ENCODE assay signal across 7 cellular contexts in genomic region chr20:59955131-59955796, GRCh38. TPM values are rescaled to one million over a fixed set of nuclear protein-coding genes. Genes with fewer than 3 reads are reported as not detected.
DNase-seq lines count a peak whose midpoint lies in the region; ATAC-seq and TF ChIP-seq lines count a peak whose summit lies in the region.

No MANE protein-coding gene starts in this region.

- H3K27me3 Mint-ChIP-seq in activated T-helper 17 cell treated with anti-CD3 and anti-CD28 coated beads, Interleukin-2, amount 50 U/mL, for 72 hours = no peaks in the 10 kb centered on the region

- peaks cover 23% of the 10 kb centered on the region for H3K36me3 ChIP-seq in neutrophil

- no peaks in the 10 kb centered on the region for H3K9me3 Mint-ChIP-seq in activated T-helper 17 cell treated with anti-CD3 and anti-CD28 coated beads, Interleukin-2, amount 50 U/mL, for 72 hours

- H3K27me3 ChIP-seq in neutrophil = no peaks in the 10 kb centered on the region

- H3K9me3 ChIP-seq in neutrophil = no peaks in the 10 kb centered on the region

- ATAC-seq in GM18517 (IDR thresholded peaks at IDR 0.05; ENCODE audit: unreplicated experiment) (no peak), HG03469 (IDR thresholded peaks at IDR 0.05; ENCODE audit: unreplicated experiment) (no peak)
- no peak for ATAC-seq in activated T-helper 17 cell treated with anti-CD3 and anti-CD28 coated beads, Interleukin-2, amount 50 U/mL, for 72 hours (replicated peaks)

- no peak overlapping the region for H3K4me3 Mint-ChIP-seq in activated T-helper 17 cell treated with anti-CD3 and anti-CD28 coated beads, Interleukin-2, amount 50 U/mL, for 72 hours

- peaks cover 5% of the 10 kb centered on the region for H3K36me3 Mint-ChIP-seq in activated T-helper 17 cell treated with anti-CD3 and anti-CD28 coated beads, Interleukin-2, amount 50 U/mL, for 72 hours (ENCODE audit: low read depth)

- H3K4me1 Mint-ChIP-seq in activated T-helper 17 cell treated with anti-CD3 and anti-CD28 coated beads, Interleukin-2, amount 50 U/mL, for 72 hours = no peaks in the 10 kb centered on the region

- DNase-seq in NCI-H146 treated with DMSO at 0.1 percent for 48 hours (lab: John Stamatoyannopoulos, UW; ENCODE audit: unreplicated experiment) = peak; percentile 27
- DNase-seq in astrocyte of the spinal cord (ENCODE audit: low read depth, low spot score) = no peak

- no peaks in the 10 kb centered on the region for H3K4me1 ChIP-seq in neutrophil (ENCODE audit: control insufficient read depth in 1 of 2, insufficient read depth in 1 of 2, low read depth in 1 of 2, low read length in 1 of 2)

- TF ChIP-seq CTCF in GM12875 (IDR thresholded peaks at IDR 0.05; ENCODE audit: borderline replicate concordance, insufficient read depth, low read depth, low read length) = peak; percentile 13; the same call in 1 of the 2 replicates
- peak; percentile 30 for TF ChIP-seq CTCF in astrocyte of the spinal cord (IDR thresholded peaks at IDR 0.05; ENCODE audit: low read depth, low read length)
- TF ChIP-seq CTCF in neutrophil (IDR thresholded peaks at IDR 0.05) = no peak

- peak overlapping the region; percentile 12 for H3K27ac ChIP-seq in neutrophil

- in situ Hi-C loops in astrocyte of the spinal cord (cut with HindIII; ENCODE audit: low sequenced_read_pairs) = no loop called here

- H3K27ac Mint-ChIP-seq in activated T-helper 17 cell treated with anti-CD3 and anti-CD28 coated beads, Interleukin-2, amount 50 U/mL, for 72 hours = no peak overlapping the region

- H3K4me3 ChIP-seq in GM12875 (ENCODE audit: low read depth, low read length) (no peak overlapping the region), astrocyte of the spinal cord (ENCODE audit: low read depth, low read length) (no peak overlapping the region), neutrophil (ENCODE audit: low read depth in 1 of 2, low read length in 1 of 2) (no peak overlapping the region)

RNA-seq across cellular contexts. Expression of gene CDH26, which starts 3.0 kb away (rescaled TPM):
- 1 to 10 TPM in 1 of 2 donors, under 1 TPM in 1; 0.56 to 2.6 TPM for total RNA-seq in activated T-helper 17 cell treated with anti-CD3 and anti-CD28 coated beads, Interleukin-2, amount 50 U/mL, for 72 hours

RNA-seq across cellular contexts. Expression of gene FAM217B, which starts 15.1 kb away (rescaled TPM):
- 10 to 100 TPM; 16.6 to 20.9 TPM for total RNA-seq in activated T-helper 17 cell treated with anti-CD3 and anti-CD28 coated beads, Interleukin-2, amount 50 U/mL, for 72 hours

RNA-seq across cellular contexts. Expression of gene PPP1R3D, which starts 15.2 kb away (rescaled TPM):
- 1 to 10 TPM; 5.3 to 5.9 TPM for total RNA-seq in activated T-helper 17 cell treated with anti-CD3 and anti-CD28 coated beads, Interleukin-2, amount 50 U/mL, for 72 hours

RNA-seq across cellular contexts. Expression of gene SYCP2, which starts 21.8 kb away (rescaled TPM):
- total RNA-seq in activated T-helper 17 cell treated with anti-CD3 and anti-CD28 coated beads, Interleukin-2, amount 50 U/mL, for 72 hours = 1 to 10 TPM; 2.5 to 6.7 TPM
